ENCODE assay signal across 8 cellular contexts in genomic region chr4:22434895-22435294, GRCh38.
DNase-seq lines count a peak whose midpoint lies in the region; ATAC-seq and TF ChIP-seq lines count a peak whose summit lies in the region.

No MANE protein-coding gene starts in this region.

- CTCF ChIA-PET in activated naive CD4-positive, alpha-beta T cell treated with anti-CD3 and anti-CD28 coated beads, Interleukin-2, amount 10 ng/mL, durations not matched to agents 7 days and 5 days (lab: Charles Lee): interaction anchor here (0.7 to 1.8 kb wide), 3 partner anchors 9 to 24 kb away, joined by 3 to 8 read pairs (median 5); no protein-coding TSS in a partner anchor

- H3K27ac ChIP-seq in OCI-LY3 (ENCODE audit: low read length) (no peak overlapping the region), fibroblast of lung (ENCODE audit: insufficient read depth, low read length) (no peak overlapping the region), osteoblast (ENCODE audit: low read depth, low read length) (no peak overlapping the region)

- H2AFZ ChIP-seq in OCI-LY3 (ENCODE audit: low read depth, low read length) (no peak overlapping the region), fibroblast of lung (ENCODE audit: low read length) (no peak overlapping the region), osteoblast (ENCODE audit: low read length) (peak overlapping the region; percentile 51)

- H3K27ac Mint-ChIP-seq in activated naive CD4-positive, alpha-beta T cell treated with anti-CD3 and anti-CD28 coated beads, Interleukin-2, amount 10 ng/mL, durations not matched to agents 7 days and 5 days: no peak overlapping the region

- TF ChIP-seq CTCF in OCI-LY3 (IDR thresholded peaks at IDR 0.05; ENCODE audit: low read depth, low read length) (peak; percentile 63), fibroblast of lung (conservative IDR thresholded peaks at IDR 0.05 in 1 of 2, IDR thresholded peaks at IDR 0.05 in 1 of 2; ENCODE audit: low read depth in 1 of 2, low read length in 2 of 2) (peak; percentile 49 to 73), osteoblast (IDR thresholded peaks at IDR 0.05; ENCODE audit: extremely low read depth, low read depth, low read length) (peak; percentile 51)

- H3K4me3 ChIP-seq in OCI-LY3 (ENCODE audit: low read length): no peak overlapping the region
- no peak overlapping the region for H3K4me3 ChIP-seq in fibroblast of lung (replicated peaks in 1 of 4; ENCODE audit: control extremely low read depth in 1 of 4, insufficient read depth in 1 of 4, low read depth in 3 of 4, low read length in 4 of 4)
- no peak overlapping the region for H3K4me3 ChIP-seq in osteoblast (ENCODE audit: insufficient read depth, low read length)

- H3K36me3 Mint-ChIP-seq in activated naive CD4-positive, alpha-beta T cell treated with anti-CD3 and anti-CD28 coated beads, Interleukin-2, amount 10 ng/mL, durations not matched to agents 7 days and 5 days: no peaks in the 10 kb centered on the region

- H3K4me1 Mint-ChIP-seq in activated naive CD4-positive, alpha-beta T cell treated with anti-CD3 and anti-CD28 coated beads, Interleukin-2, amount 10 ng/mL, durations not matched to agents 7 days and 5 days: no peaks in the 10 kb centered on the region

- H3K27me3 ChIP-seq in OCI-LY3 (ENCODE audit: low read depth, low read length) (no peaks in the 10 kb centered on the region), fibroblast of lung (ENCODE audit: control insufficient read depth, insufficient read depth, low read length) (no peaks in the 10 kb centered on the region), osteoblast (ENCODE audit: insufficient read depth, low read length) (no peaks in the 10 kb centered on the region)

- no peaks in the 10 kb centered on the region for H3K4me1 ChIP-seq in OCI-LY3 (ENCODE audit: low read length)
- H3K4me1 ChIP-seq in fibroblast of lung (ENCODE audit: control insufficient read depth, extremely low read depth, insufficient read depth, low read length): no peaks in the 10 kb centered on the region
- H3K4me1 ChIP-seq in osteoblast (ENCODE audit: insufficient read depth, low read length): no peaks in the 10 kb centered on the region

- H3K9me3 Mint-ChIP-seq in activated naive CD4-positive, alpha-beta T cell treated with anti-CD3 and anti-CD28 coated beads, Interleukin-2, amount 10 ng/mL, durations not matched to agents 7 days and 5 days: no peaks in the 10 kb centered on the region

- H3K79me2 ChIP-seq in OCI-LY3 (ENCODE audit: low read length) (no peaks in the 10 kb centered on the region), fibroblast of lung (ENCODE audit: control insufficient read depth, insufficient read depth, low read length) (no peaks in the 10 kb centered on the region), osteoblast (ENCODE audit: insufficient read depth, low read length) (no peaks in the 10 kb centered on the region)

- no peaks in the 10 kb centered on the region for H4K20me1 ChIP-seq in OCI-LY3 (ENCODE audit: insufficient read depth, low read length)
- no peaks in the 10 kb centered on the region for H4K20me1 ChIP-seq in fibroblast of lung (ENCODE audit: control insufficient read depth, extremely low read depth, insufficient read depth, low read length)
- no peaks in the 10 kb centered on the region for H4K20me1 ChIP-seq in osteoblast (ENCODE audit: insufficient read depth, low read length)

- H3K9ac ChIP-seq in OCI-LY3 (ENCODE audit: low read length) (no peak overlapping the region), fibroblast of lung (ENCODE audit: insufficient read depth, low read length) (no peak overlapping the region)

- DNase-seq in activated naive CD4-positive, alpha-beta T cell treated with anti-CD3 and anti-CD28 coated beads, Interleukin-2, amount 10 ng/mL, durations not matched to agents 7 days and 5 days: peak; percentile 27
- no peak for DNase-seq in activated naive CD4-positive, alpha-beta T cell treated with anti-CD3 and anti-CD28 coated beads, Interleukin-2, amount 50 U/mL, for 16 hours
- DNase-seq in fibroblast of lung (ENCODE audit: low read depth in 2 of 2) (peak; percentile 63 to 68), osteoblast (ENCODE audit: insufficient read length, low spot score, missing footprints) (peak; percentile 31), SHP77 treated with DMSO at 0.1 percent for 48 hours (lab: John Stamatoyannopoulos, UW) (no peak)
- no peak for DNase-seq in stimulated activated naive CD8-positive, alpha-beta T cell treated with anti-CD3 and anti-CD28 coated beads, Interleukin-15, Interleukin-2, amounts not matched to agents 100 U/mL and 50 U/mL, for 24 hours

- H3K9me3 ChIP-seq in OCI-LY3 (ENCODE audit: insufficient read depth, low read length): no peaks in the 10 kb centered on the region
- H3K9me3 ChIP-seq in fibroblast of lung (ENCODE audit: control insufficient read depth, insufficient read depth, low read depth, low read length): no peaks in the 10 kb centered on the region
- no peaks in the 10 kb centered on the region for H3K9me3 ChIP-seq in osteoblast (ENCODE audit: low read depth, low read length)

- 0 out of 2 replicates have a peak overlapping the region, but pooled peaks have one; percentile 8 for H3K4me2 ChIP-seq in OCI-LY3 (ENCODE audit: low read length)
- H3K4me2 ChIP-seq in fibroblast of lung (ENCODE audit: extremely low read depth, insufficient read depth, low read length): no peak overlapping the region
- no peak overlapping the region for H3K4me2 ChIP-seq in osteoblast (ENCODE audit: insufficient read depth, low read length)

- no peak for ATAC-seq in HG02798 (IDR thresholded peaks at IDR 0.05; ENCODE audit: poor library complexity, unreplicated experiment)
- ATAC-seq in stimulated activated naive CD8-positive, alpha-beta T cell treated with anti-CD3 and anti-CD28 coated beads, Interleukin-15, Interleukin-2, amounts not matched to agents 100 U/mL and 50 U/mL, for 24 hours: no peak

- H3K4me3 Mint-ChIP-seq in activated naive CD4-positive, alpha-beta T cell treated with anti-CD3 and anti-CD28 coated beads, Interleukin-2, amount 10 ng/mL, durations not matched to agents 7 days and 5 days: no peak overlapping the region

- H3K27me3 Mint-ChIP-seq in activated naive CD4-positive, alpha-beta T cell treated with anti-CD3 and anti-CD28 coated beads, Interleukin-2, amount 10 ng/mL, durations not matched to agents 7 days and 5 days: no peaks in the 10 kb centered on the region

- no peaks in the 10 kb centered on the region for H3K36me3 ChIP-seq in OCI-LY3 (replicated peaks; ENCODE audit: low read depth, low read length)
- no peaks in the 10 kb centered on the region for H3K36me3 ChIP-seq in fibroblast of lung (ENCODE audit: control insufficient read depth, insufficient read depth, low read length)
- no peaks in the 10 kb centered on the region for H3K36me3 ChIP-seq in osteoblast (ENCODE audit: insufficient read depth, low read length)

Comparison
In these comparisons a context has a peak if more than half of its experiments do, and no peak if none do; other contexts are left out.
1. DNase-seq: peak in activated naive CD4-positive, alpha-beta T cell treated with anti-CD3 and anti-CD28 coated beads, Interleukin-2, amount 10 ng/mL, durations not matched to agents 7 days and 5 days (single experiment), fibroblast of lung (2 of 2) and osteoblast (single experiment); none in activated naive CD4-positive, alpha-beta T cell treated with anti-CD3 and anti-CD28 coated beads, Interleukin-2, amount 50 U/mL, for 16 hours (single experiment), stimulated activated naive CD8-positive, alpha-beta T cell treated with anti-CD3 and anti-CD28 coated beads, Interleukin-15, Interleukin-2, amounts not matched to agents 100 U/mL and 50 U/mL, for 24 hours (single experiment) and SHP77 treated with DMSO at 0.1 percent for 48 hours (single experiment).
2. Peak in every context shown above with its lines, with median percentiles within 50 percentile points of each other: CTCF ChIP-seq.